Comparison of ENCODE assay signal across 8 cellular contexts in genomic region chr4:186192068-186192751, GRCh38. TPM values are rescaled to one million over a fixed set of nuclear protein-coding genes. Genes with fewer than 3 reads are reported as not detected.
DNase-seq lines count a peak whose midpoint lies in the region; ATAC-seq and TF ChIP-seq lines count a peak whose summit lies in the region.

No MANE protein-coding gene starts in this region.

- H3K4me3 ChIP-seq in Jurkat, Clone E6-1 (ENCODE audit: low read length), result peak overlapping the region; percentile 86
- H3K4me3 ChIP-seq in WI38 (ENCODE audit: low read depth, low read length), result peak overlapping the region; percentile 82
- H3K4me3 ChIP-seq in liver (ENCODE audit: low read depth in 1 of 3, low read length in 3 of 3), result peak overlapping the region; percentile 83 to 96 (median 95)

- DNase-seq in AG08396 (ENCODE audit: low spot score) (peak; percentile 57), ecto neural progenitor cell (ENCODE audit: low spot score) (peak; percentile 60)
- DNase-seq in Jurkat, Clone E6-1 (ENCODE audit: low read depth, low spot score), result peak; percentile 45
- peak; percentile 57 for DNase-seq in stimulated activated CD8-positive, alpha-beta memory T cell treated with anti-CD3 and anti-CD28 coated beads, Interleukin-4, amount 100 ng/mL, for 48 hours

- WGBS in liver, result under 1% methylated on average over 24 of the region's 24 CpGs

- TF ChIP-seq CTCF in WI38 (IDR thresholded peaks at IDR 0.05; ENCODE audit: low read depth, low read length) (no peak), liver (IDR thresholded peaks at IDR 0.05; ENCODE audit: low read depth, low read length, missing input control) (no peak)

- peak overlapping the region; percentile 68 to 90 for H3K9ac ChIP-seq in liver (ENCODE audit: low read depth in 1 of 2, low read length in 2 of 2)

- H3K9me3 ChIP-seq in liver (ENCODE audit: control insufficient read depth in 4 of 4, low read length in 3 of 4), result no peaks in the 10 kb centered on the region

- peak overlapping the region; percentile 98 to 99 for H3K27ac ChIP-seq in liver (ENCODE audit: low read depth in 1 of 2, low read length in 2 of 2)

- peak; percentile 1 for ATAC-seq in GM18909 (IDR thresholded peaks at IDR 0.05; ENCODE audit: poor library complexity, unreplicated experiment)
- no peak for ATAC-seq in HG03039 (IDR thresholded peaks at IDR 0.05; ENCODE audit: unreplicated experiment)

- H3K36me3 ChIP-seq in liver (ENCODE audit: control insufficient read depth in 4 of 4, insufficient read depth in 3 of 4, low read depth in 1 of 4, low read length in 3 of 4), result peaks cover 0 to 16% (median under 1%) of the 10 kb centered on the region in 4 donors

- TF ChIP-seq RAD21 in liver (IDR thresholded peaks at IDR 0.05), result peak in 1 of 2 donors; percentile 36

- no peaks in the 10 kb centered on the region for H3K27me3 ChIP-seq in liver (ENCODE audit: control insufficient read depth in 4 of 4, insufficient read depth in 4 of 4, low read length in 3 of 4)

- peaks cover 7 to 46% (median 30%) of the 10 kb centered on the region in 4 donors for H3K4me1 ChIP-seq in liver (ENCODE audit: control insufficient read depth in 4 of 4, insufficient read depth in 4 of 4, low read length in 3 of 4)

TF ChIP-seq in liver, 16 proteins besides CTCF, POLR2A, EP300 and RAD21:
- peak; percentile 8 for TF ChIP-seq SP1 (IDR thresholded peaks at IDR 0.05)
- peak; percentile 26 to 42 for TF ChIP-seq RXRA (IDR thresholded peaks at IDR 0.05)
- peak; percentile 38 for TF ChIP-seq NR2F2 (IDR thresholded peaks at IDR 0.05)
- TF ChIP-seq JUND (IDR thresholded peaks at IDR 0.05), result peak in 1 of 2 donors; percentile 12
- TF ChIP-seq HNF4A (conservative IDR thresholded peaks at IDR 0.05), result peak; percentile 38 to 60
- TF ChIP-seq ATF3 (IDR thresholded peaks at IDR 0.05), result no peak
- TF ChIP-seq YY1 (IDR thresholded peaks at IDR 0.05), result peak; percentile 61
- no peak for TF ChIP-seq TAF1 (conservative IDR thresholded peaks at IDR 0.05)
- TF ChIP-seq REST (IDR thresholded peaks at IDR 0.05), result no peak

RNA-seq across cellular contexts. Expression of gene CYP4V2, which starts 0.8 kb away (rescaled TPM):
- polyA plus RNA-seq in Jurkat, Clone E6-1 (2012; ENCODE audit: insufficient read depth, insufficient read length), result 7.8 TPM
- total RNA-seq in liver, result 100 to 1,000 TPM in 1 of 2 donors, 10 to 100 TPM in 1; 28.4 to 119 TPM
- polyA plus RNA-seq in liver, result 10 to 100 TPM; 27.9 to 41.8 TPM

RNA-seq across cellular contexts. Expression of gene KLKB1, which starts 35.1 kb away (rescaled TPM):
- not detected for polyA plus RNA-seq in Jurkat, Clone E6-1 (2012; ENCODE audit: insufficient read depth, insufficient read length)
- 10 to 100 TPM; 46.8 to 73.7 TPM for total RNA-seq in liver
- polyA plus RNA-seq in liver, result 10 to 100 TPM; 36.5 to 78.9 TPM
